ENCODE assay signal across 17 cellular contexts in the genomic region with DNA sequence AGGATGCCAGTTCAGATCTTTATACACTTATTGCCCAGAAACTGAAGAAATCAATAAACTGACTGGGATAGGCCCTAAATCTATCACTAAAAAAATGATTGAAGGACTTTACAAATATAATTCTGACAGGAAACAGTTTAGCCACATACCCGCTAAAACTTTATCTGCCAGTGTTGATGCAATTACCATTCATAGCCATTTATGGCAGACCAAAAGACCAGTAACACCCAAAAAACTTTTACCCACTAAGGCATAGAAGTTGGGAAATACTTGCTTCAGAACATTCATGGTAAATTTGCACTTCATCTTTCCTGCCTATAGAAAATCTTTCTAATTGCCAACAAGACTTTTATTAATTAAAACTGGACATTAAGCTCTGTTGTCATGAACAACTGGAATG. TPM values are rescaled to one million over a fixed set of nuclear protein-coding genes. Genes with fewer than 3 reads are reported as not detected.
"Had no signal": no experiment of that assay in that cellular context is flagged by ENCODE, and none has a peak within 500 bp of the region (broad histone marks: within the 10 kb centered on the region; RNA-seq: fewer than 3 reads in every experiment).

No MANE protein-coding gene starts in this region.

- H3K4me1 Mint-ChIP-seq: brain, naive B cell had no signal

- H3K27me3 Mint-ChIP-seq: activated naive CD4-positive, alpha-beta T cell treated with anti-CD3 and anti-CD28 coated beads, Interleukin-2, amount 50 U/mL, for 24 hours; brain; dendritic cell treated with granulocyte-macrophage colony-stimulating factor and Interleukin-4, amounts not matched to agents 40 ng/mL and 50 ng/mL, for 4 days had no signal

- H3K36me3 Mint-ChIP-seq: naive B cell had no signal

- DNase-seq: activated CD4-positive, alpha-beta T cell treated with anti-CD3 and anti-CD28 coated beads, Interleukin-2, amount 50 U/mL, for 1 hour; activated T-cell treated with anti-CD3 and anti-CD28 coated beads for 4 hours; amygdala; hypothalamus; midbrain; naive B cell; posterior cingulate gyrus; stimulated activated CD4-positive, alpha-beta T cell treated with anti-CD3 and anti-CD28 coated beads, Interleukin-15, amount 100 ng/mL, for 24 hours; stimulated activated CD4-positive, alpha-beta T cell treated with anti-CD3 and anti-CD28 coated beads, Interleukin-4, amount 100 ng/mL, for 4 hours had no signal

- H3K4me3 Mint-ChIP-seq: activated naive CD4-positive, alpha-beta T cell treated with anti-CD3 and anti-CD28 coated beads, Interleukin-2, amount 50 U/mL, for 24 hours; brain; dendritic cell treated with granulocyte-macrophage colony-stimulating factor and Interleukin-4, amounts not matched to agents 40 ng/mL and 50 ng/mL, for 4 days; naive B cell had no signal

- H3K9me3 Mint-ChIP-seq: activated naive CD4-positive, alpha-beta T cell treated with anti-CD3 and anti-CD28 coated beads, Interleukin-2, amount 50 U/mL, for 24 hours; activated T-helper 2 cell treated with anti-CD3 and anti-CD28 coated beads, Interferon-gamma antibody, Interleukin-2, Interleukin-4, amounts not matched to agents 10 μg/mL and 5 μg/mL and 100 μg/mL, durations not matched to agents 14 hours and 24 hours and 36 hours; brain; dendritic cell treated with granulocyte-macrophage colony-stimulating factor and Interleukin-4, amounts not matched to agents 40 ng/mL and 50 ng/mL, for 4 days; naive B cell had no signal

- H3K27ac Mint-ChIP-seq: activated naive CD4-positive, alpha-beta T cell treated with anti-CD3 and anti-CD28 coated beads, Interleukin-2, amount 50 U/mL, for 24 hours; activated T-helper 2 cell treated with anti-CD3 and anti-CD28 coated beads, Interferon-gamma antibody, Interleukin-2, Interleukin-4, amounts not matched to agents 10 μg/mL and 5 μg/mL and 100 μg/mL, durations not matched to agents 14 hours and 24 hours and 36 hours; dendritic cell treated with granulocyte-macrophage colony-stimulating factor and Interleukin-4, amounts not matched to agents 40 ng/mL and 50 ng/mL, for 4 days had no signal

RNA-seq across cellular contexts. Expression of a gene that starts 15.0 kb away (rescaled TPM):
- total RNA-seq: activated CD8-positive, alpha-beta memory T cell treated with anti-CD3 and anti-CD28 coated beads for 36 hours; activated T-helper 2 cell treated with anti-CD3 and anti-CD28 coated beads, Interferon-gamma antibody, Interleukin-2, Interleukin-4, amounts not matched to agents 10 μg/mL and 5 μg/mL and 100 μg/mL, durations not matched to agents 14 hours and 24 hours and 36 hours; lower leg skin; skeletal muscle tissue; urinary bladder had no signal

RNA-seq across cellular contexts. Expression of a gene that starts 36.9 kb away (rescaled TPM):
- total RNA-seq: activated T-helper 2 cell treated with anti-CD3 and anti-CD28 coated beads, Interferon-gamma antibody, Interleukin-2, Interleukin-4, amounts not matched to agents 10 μg/mL and 5 μg/mL and 100 μg/mL, durations not matched to agents 14 hours and 24 hours and 36 hours had no signal
